25 cellular contexts compared by ENCODE assay signal in genomic region chr18:66167829-66168463, GRCh38.
DNase-seq lines count a peak whose midpoint lies in the region; ATAC-seq, FAIRE-seq and TF ChIP-seq lines count a peak whose summit lies in the region.
"Had no signal": no experiment of that assay in that cellular context is flagged by ENCODE, and none has a peak within 500 bp of the region (broad histone marks: within the 10 kb centered on the region; RNA-seq: fewer than 3 reads in every experiment).

No MANE protein-coding gene starts in this region.

- H3K14ac ChIP-seq in H1 (ENCODE audit: insufficient read length): no peak overlapping the region

- H2BK120ac ChIP-seq in H1 (replicated peaks; ENCODE audit: low read depth, low read length): no peak overlapping the region

- H3K36me3 ChIP-seq in H1 (ENCODE audit: control insufficient read depth in 2 of 4, insufficient read depth in 4 of 4, low read length in 3 of 4): no peaks in the 10 kb centered on the region
- H3K36me3 ChIP-seq: BE2C, HAP-1, MG63 had no signal

- no peaks in the 10 kb centered on the region for H3K4me1 Mint-ChIP-seq in stimulated activated effector memory CD8-positive, alpha-beta T cell treated with anti-CD3 and anti-CD28 coated beads, Interleukin-12 subunit alpha, Interleukin-12 subunit beta, amount 100 ng/mL, for 72 hours
- H3K4me1 Mint-ChIP-seq: CD14-positive monocyte; CD8-positive, alpha-beta memory T cell had no signal

- peaks cover 25% of the 10 kb centered on the region for H3K9me3 Mint-ChIP-seq in stimulated activated effector memory CD8-positive, alpha-beta T cell treated with anti-CD3 and anti-CD28 coated beads, Interleukin-12 subunit alpha, Interleukin-12 subunit beta, amount 100 ng/mL, for 72 hours

- peak; percentile 54 for ATAC-seq in stimulated activated effector memory CD8-positive, alpha-beta T cell treated with anti-CD3 and anti-CD28 coated beads, Interleukin-12 subunit alpha, Interleukin-12 subunit beta, amount 100 ng/mL, for 72 hours
- no peak for ATAC-seq in left lobe of liver
- no peak for ATAC-seq in GM19035 (IDR thresholded peaks at IDR 0.05; ENCODE audit: unreplicated experiment)
- ATAC-seq: K562, Panc1 had no signal

- no peak overlapping the region for H2BK12ac ChIP-seq in H1 (ENCODE audit: low read depth, low read length)

- no peak overlapping the region for H3K56ac ChIP-seq in H1 (replicated peaks; ENCODE audit: insufficient read length, low read depth, low read length)

- no peak overlapping the region for H2AK5ac ChIP-seq in H1 (ENCODE audit: low read depth, low read length)

- no peaks in the 10 kb centered on the region for H3K27me3 ChIP-seq in H1 (replicated peaks in 1 of 4; ENCODE audit: control insufficient read depth in 3 of 4, extremely low read depth in 1 of 4, insufficient read depth in 3 of 4, low read length in 3 of 4)
- H3K27me3 ChIP-seq: BE2C, MG63 had no signal

- H4K5ac ChIP-seq in H1 (ENCODE audit: insufficient read length, low read depth, low read length): no peak overlapping the region

- H3K27ac Mint-ChIP-seq in stimulated activated effector memory CD8-positive, alpha-beta T cell treated with anti-CD3 and anti-CD28 coated beads, Interleukin-12 subunit alpha, Interleukin-12 subunit beta, amount 100 ng/mL, for 72 hours: no peak overlapping the region
- H3K27ac Mint-ChIP-seq: CD14-positive monocyte; CD8-positive, alpha-beta memory T cell; HFFc6 had no signal

- H2AFZ ChIP-seq in H1 (ENCODE audit: low read length): peak overlapping the region; percentile 40; the same call in 1 of the 2 replicates
- H2AFZ ChIP-seq: GM23248 had no signal

- TF ChIP-seq EP300 in H1 (IDR thresholded peaks at IDR 0.05; ENCODE audit: borderline replicate concordance in 1 of 2, low read depth in 2 of 2, low read length in 2 of 2): no peak

- H3K4me1 ChIP-seq in H1 (replicated peaks in 1 of 4; ENCODE audit: control insufficient read depth in 3 of 4, insufficient read depth in 4 of 4, low read length in 3 of 4): no peaks in the 10 kb centered on the region
- H3K4me1 ChIP-seq: BE2C, HAP-1 had no signal

- no peak overlapping the region for H3K4ac ChIP-seq in H1 (replicated peaks; ENCODE audit: insufficient read length, low read depth, low read length)

- TF ChIP-seq RAD21 in H1 (IDR thresholded peaks at IDR 0.05 in 1 of 2, conservative IDR thresholded peaks at IDR 0.05 in 1 of 2; ENCODE audit: low read depth in 2 of 2, low read length in 2 of 2): no peak

- H3K18ac ChIP-seq in H1 (ENCODE audit: extremely low read depth, low read length): no peak overlapping the region

- DNase-seq in DMS 273 (lab: John Stamatoyannopoulos, UW; ENCODE audit: unreplicated experiment) (peak; percentile 18), DMS 273 treated with DMSO at 0.1 percent for 48 hours (lab: John Stamatoyannopoulos, UW) (no peak), LHCN-M2 (ENCODE audit: low read depth) (peak; percentile 30), H1 (ENCODE audit: low read depth in 1 of 2, low spot score in 2 of 2) (no peak), left lobe of liver (ENCODE audit: low spot score) (no peak)
- DNase-seq in stimulated activated effector memory CD8-positive, alpha-beta T cell treated with anti-CD3 and anti-CD28 coated beads, Interleukin-12 subunit alpha, Interleukin-12 subunit beta, amount 100 ng/mL, for 72 hours (ENCODE audit: low spot score in 2 of 2): no peak
- DNase-seq: BE2C; CD8-positive, alpha-beta memory T cell; DMS153; DND-41; GM23248; HFFc6; MG63; NCI-H1105 treated with DMSO at 0.1 percent for 48 hours; NCI-H226; NCI-H510A; SHP77 had no signal

- no peak overlapping the region for H2BK5ac ChIP-seq in H1 (ENCODE audit: low read depth, low read length)

- H3K9ac ChIP-seq in H1 (replicated peaks in 1 of 4; ENCODE audit: extremely low read depth in 1 of 4, low read depth in 3 of 4, low read length in 3 of 4): no peak overlapping the region
- H3K9ac ChIP-seq: GM23248 had no signal

- no peaks in the 10 kb centered on the region for H3K23me2 ChIP-seq in H1 (ENCODE audit: low read depth, low read length)

- H3K27ac ChIP-seq in H1 (ENCODE audit: low read depth, low read length): no peak overlapping the region
- H3K27ac ChIP-seq: 22Rv1, GM23248, RWPE1 had no signal

- FAIRE-seq in H1 (lab: Jason Lieb, UNC): no peak
- FAIRE-seq: HTR-8/SVneo, K562 had no signal

- H4K20me1 ChIP-seq in H1 (replicated peaks in 1 of 2; ENCODE audit: control insufficient read depth in 1 of 2, insufficient read depth in 2 of 2, low read length in 2 of 2): no peaks in the 10 kb centered on the region

- no peaks in the 10 kb centered on the region for H3K9me3 ChIP-seq in H1 (ENCODE audit: insufficient read depth in 2 of 2, low read depth in 1 of 2, low read length in 1 of 2)
- H3K9me3 ChIP-seq: BE2C, HAP-1, MG63 had no signal

- H3K79me1 ChIP-seq in H1 (ENCODE audit: low read depth, low read length): no peaks in the 10 kb centered on the region

- CTCF ChIA-PET in H1 (lab: Charles Lee; ENCODE audit: partially characterized antibody): no interaction called here

- H3K4me3 ChIP-seq in H1 (ENCODE audit: extremely low read depth in 1 of 4, insufficient read depth in 2 of 4, low read depth in 3 of 4, low read length in 4 of 4): no peak overlapping the region
- H3K4me3 ChIP-seq: GM23248, HAP-1, K562, MG63 had no signal

- H3K4me3 Mint-ChIP-seq in stimulated activated effector memory CD8-positive, alpha-beta T cell treated with anti-CD3 and anti-CD28 coated beads, Interleukin-12 subunit alpha, Interleukin-12 subunit beta, amount 100 ng/mL, for 72 hours: no peak overlapping the region
- H3K4me3 Mint-ChIP-seq: CD14-positive monocyte; CD8-positive, alpha-beta memory T cell; HFFc6 had no signal

- no peak for TF ChIP-seq POLR2A in H1 (IDR thresholded peaks at IDR 0.05; ENCODE audit: control extremely low read depth in 1 of 2, low read depth in 2 of 2, low read length in 2 of 2)

- POLR2A ChIA-PET in H1 (lab: Charles Lee; ENCODE audit: partially characterized antibody): no interaction called here

- H2BK20ac ChIP-seq in H1 (ENCODE audit: low read length): no peak overlapping the region

- no peak overlapping the region; the same call in 1 of the 2 replicates for H4K8ac ChIP-seq in H1 (ENCODE audit: extremely low read depth, insufficient read depth, low read length)

- no peaks in the 10 kb centered on the region for H3K36me3 Mint-ChIP-seq in stimulated activated effector memory CD8-positive, alpha-beta T cell treated with anti-CD3 and anti-CD28 coated beads, Interleukin-12 subunit alpha, Interleukin-12 subunit beta, amount 100 ng/mL, for 72 hours
- H3K36me3 Mint-ChIP-seq: CD14-positive monocyte; CD8-positive, alpha-beta memory T cell had no signal

- H3K23ac ChIP-seq in H1 (ENCODE audit: insufficient read length): no peak overlapping the region

- 87% methylated on average over 7 of the region's 7 CpGs; no CpG with 5 or more reads in 1 of the 2 experiments for WGBS in H1 (ENCODE audit: extremely low coverage in 1 of 2, insufficient coverage in 1 of 2, insufficient read length in 1 of 2, insufficient replicate concordance in 2 of 2, low coverage in 1 of 2, low lambda C conversion rate in 2 of 2, missing lambda C conversion rate in 1 of 2), 2 experiments

- H4K91ac ChIP-seq in H1 (replicated peaks; ENCODE audit: insufficient read length, low read length): no peak overlapping the region

- no peak overlapping the region for H2BK15ac ChIP-seq in H1 (ENCODE audit: low read length)

- H3K4me2 ChIP-seq in H1 (ENCODE audit: insufficient read depth in 1 of 2, low read depth in 2 of 2, low read length in 2 of 2): no peak overlapping the region

- H3K79me2 ChIP-seq in H1 (ENCODE audit: control insufficient read depth in 1 of 2, insufficient read depth in 2 of 2, low read length in 2 of 2): no peaks in the 10 kb centered on the region

- TF ChIP-seq CTCF in H1 (IDR thresholded peaks at IDR 0.05; ENCODE audit: control extremely low read depth in 1 of 3, insufficient read depth in 1 of 3, low read depth in 1 of 3, low read length in 3 of 3): no peak

TF ChIP-seq in H1, 55 proteins besides CTCF, POLR2A, EP300 and RAD21:
- TF ChIP-seq KDM1A (IDR thresholded peaks at IDR 0.05; ENCODE audit: borderline replicate concordance, low read length) (no peak), GABPA (IDR thresholded peaks at IDR 0.05; ENCODE audit: borderline replicate concordance, insufficient read depth, low read length) (no peak), SAP30 (IDR thresholded peaks at IDR 0.05; ENCODE audit: insufficient read depth, insufficient replicate concordance, low read length) (no peak), CBX8 (IDR thresholded peaks at IDR 0.05; ENCODE audit: borderline replicate concordance, low read depth, low read length) (no peak), YY1 (IDR thresholded peaks at IDR 0.05; ENCODE audit: low read depth, low read length) (no peak), BCL11A (IDR thresholded peaks at IDR 0.05; ENCODE audit: low read depth in 2 of 2, low read length in 2 of 2) (no peak), TEAD4 (IDR thresholded peaks at IDR 0.05; ENCODE audit: low read depth, low read length) (no peak), SUZ12 (IDR thresholded peaks at IDR 0.05; ENCODE audit: low read length) (no peak), SIRT6 (IDR thresholded peaks at IDR 0.05; ENCODE audit: low read length) (no peak), USF2 (IDR thresholded peaks at IDR 0.05; ENCODE audit: low read length) (no peak), POLR2AphosphoS5 (IDR thresholded peaks at IDR 0.05; ENCODE audit: low read depth, low read length) (no peak), SIX5 (IDR thresholded peaks at IDR 0.05; ENCODE audit: low read depth, low read length) (no peak), EZH2 (IDR thresholded peaks at IDR 0.05; ENCODE audit: low read depth, low read length, severe bottlenecking) (no peak), POU5F1 (IDR thresholded peaks at IDR 0.05; ENCODE audit: low read depth, low read length) (no peak)
TF ChIP-seq in H1: peak in this region for 0.

Comparison
In these comparisons a context has a peak if more than half of its experiments do, and no peak if none do; other contexts are left out.
1. DNase-seq: peak in DMS 273 (single experiment) and LHCN-M2 (single experiment); none in DMS 273 treated with DMSO at 0.1 percent for 48 hours (single experiment), H1 (0 of 2), stimulated activated effector memory CD8-positive, alpha-beta T cell treated with anti-CD3 and anti-CD28 coated beads, Interleukin-12 subunit alpha, Interleukin-12 subunit beta, amount 100 ng/mL, for 72 hours (0 of 2) and left lobe of liver (single experiment).